13 cellular contexts compared by ENCODE assay signal in genomic region chr13:110419391-110419791, GRCh38.
DNase-seq lines count a peak whose midpoint lies in the region; ATAC-seq and TF ChIP-seq lines count a peak whose summit lies in the region.
"Had no signal": no experiment of that assay in that cellular context is flagged by ENCODE, and none has a peak within 500 bp of the region (broad histone marks: within the 10 kb centered on the region; RNA-seq: fewer than 3 reads in every experiment).

No MANE protein-coding gene starts in this region.

- DNase-seq in HT-29 (ENCODE audit: low spot score) (peak; percentile 74), foreskin keratinocyte (peak; percentile 42 to 59), cerebellum (ENCODE audit: low spot score) (no peak), NCI-H1417 (lab: John Stamatoyannopoulos, UW) (no peak)
- DNase-seq in activated naive CD4-positive, alpha-beta T cell treated with anti-CD3 and anti-CD28 coated beads, Interleukin-2, amount 10 ng/mL, durations not matched to agents 7 days and 5 days, result no peak
- DNase-seq: activated naive CD4-positive, alpha-beta T cell treated with Interleukin-2 at 50 U/mL for 16 hours; NCI-H1436 had no signal

- no peak for TF ChIP-seq CTCF in foreskin keratinocyte (conservative IDR thresholded peaks at IDR 0.05)

- CTCF ChIA-PET in activated naive CD4-positive, alpha-beta T cell treated with anti-CD3 and anti-CD28 coated beads, Interleukin-2, amount 10 ng/mL, durations not matched to agents 7 days and 5 days (lab: Charles Lee), result no interaction called here

- H3K36me3 ChIP-seq in subcutaneous abdominal adipose tissue (ENCODE audit: control insufficient read depth in 5 of 5, insufficient read depth in 5 of 5, low read length in 5 of 5), result peaks cover 3 to 25% (median 5%) of the 10 kb centered on the region in 5 donors

- peak; percentile 62 for ATAC-seq in GM19452 (IDR thresholded peaks at IDR 0.05; ENCODE audit: unreplicated experiment)
- ATAC-seq in foreskin keratinocyte, result peak; percentile 63
- ATAC-seq in GM19467 (IDR thresholded peaks at IDR 0.05; ENCODE audit: unreplicated experiment), result no peak

- no peak overlapping the region for H3K4me3 ChIP-seq in subcutaneous abdominal adipose tissue (ENCODE audit: low read depth in 1 of 5, low read length in 5 of 5)
- H3K4me3 ChIP-seq: hepatocyte, skin epidermis had no signal

- peak overlapping the region in 2 of 5 donors; percentile 7 to 33 for H3K9ac ChIP-seq in subcutaneous abdominal adipose tissue (ENCODE audit: low read length in 5 of 5)

- H3K27ac ChIP-seq in foreskin keratinocyte, result no peak overlapping the region
- H3K27ac ChIP-seq in subcutaneous abdominal adipose tissue (ENCODE audit: low read depth, low read length), result peak overlapping the region; percentile 99

- no peaks in the 10 kb centered on the region for H3K9me3 ChIP-seq in subcutaneous abdominal adipose tissue (ENCODE audit: control insufficient read depth in 5 of 5, low read length in 5 of 5)

- H3K4me1 ChIP-seq in foreskin keratinocyte, result no peaks in the 10 kb centered on the region
- peaks cover 18 to 72% (median 66%) of the 10 kb centered on the region in 5 donors for H3K4me1 ChIP-seq in subcutaneous abdominal adipose tissue (ENCODE audit: control insufficient read depth in 5 of 5, insufficient read depth in 5 of 5, low read length in 5 of 5)

- no peaks in the 10 kb centered on the region for H3K9me3 Mint-ChIP-seq in activated naive CD4-positive, alpha-beta T cell treated with anti-CD3 and anti-CD28 coated beads, Interleukin-2, amount 10 ng/mL, durations not matched to agents 7 days and 5 days
- H3K9me3 Mint-ChIP-seq: T-helper 1 cell treated with Interleukin-12 subunit alpha and Interleukin-12 subunit beta and Interleukin-4 antibody, amounts not matched to agents 30 μg/mL and 1 μg/mL, for 36 hours had no signal

- H3K27me3 Mint-ChIP-seq in activated naive CD4-positive, alpha-beta T cell treated with anti-CD3 and anti-CD28 coated beads, Interleukin-2, amount 10 ng/mL, durations not matched to agents 7 days and 5 days, result peaks cover 87% of the 10 kb centered on the region

- no peak overlapping the region for H3K27ac Mint-ChIP-seq in activated naive CD4-positive, alpha-beta T cell treated with anti-CD3 and anti-CD28 coated beads, Interleukin-2, amount 10 ng/mL, durations not matched to agents 7 days and 5 days
- H3K27ac Mint-ChIP-seq: T-helper 1 cell treated with Interleukin-12 subunit alpha and Interleukin-12 subunit beta and Interleukin-4 antibody, amounts not matched to agents 30 μg/mL and 1 μg/mL, for 36 hours had no signal

- no peak overlapping the region for H3K4me3 Mint-ChIP-seq in activated naive CD4-positive, alpha-beta T cell treated with anti-CD3 and anti-CD28 coated beads, Interleukin-2, amount 10 ng/mL, durations not matched to agents 7 days and 5 days
- H3K4me3 Mint-ChIP-seq: T-helper 1 cell treated with Interleukin-12 subunit alpha and Interleukin-12 subunit beta and Interleukin-4 antibody, amounts not matched to agents 30 μg/mL and 1 μg/mL, for 36 hours had no signal

- H3K27me3 ChIP-seq in foreskin keratinocyte (no peaks in the 10 kb centered on the region), subcutaneous abdominal adipose tissue (ENCODE audit: control insufficient read depth in 5 of 5, insufficient read depth in 4 of 5, low read length in 5 of 5) (no peaks in the 10 kb centered on the region)
- H3K27me3 ChIP-seq: hepatocyte had no signal

- peaks cover 12% of the 10 kb centered on the region for H3K4me1 Mint-ChIP-seq in activated naive CD4-positive, alpha-beta T cell treated with anti-CD3 and anti-CD28 coated beads, Interleukin-2, amount 10 ng/mL, durations not matched to agents 7 days and 5 days

- H3K36me3 Mint-ChIP-seq in activated naive CD4-positive, alpha-beta T cell treated with anti-CD3 and anti-CD28 coated beads, Interleukin-2, amount 10 ng/mL, durations not matched to agents 7 days and 5 days, result no peaks in the 10 kb centered on the region

Comparison
In these comparisons a context has a peak if more than half of its experiments do, and no peak if none do; other contexts are left out.
1. DNase-seq: peak in HT-29 (single experiment) and foreskin keratinocyte (2 of 2); none in cerebellum (single experiment), activated naive CD4-positive, alpha-beta T cell treated with anti-CD3 and anti-CD28 coated beads, Interleukin-2, amount 10 ng/mL, durations not matched to agents 7 days and 5 days (single experiment) and NCI-H1417 (0 of 3).